ENCODE assay signal across 13 cellular contexts in the genomic region with DNA sequence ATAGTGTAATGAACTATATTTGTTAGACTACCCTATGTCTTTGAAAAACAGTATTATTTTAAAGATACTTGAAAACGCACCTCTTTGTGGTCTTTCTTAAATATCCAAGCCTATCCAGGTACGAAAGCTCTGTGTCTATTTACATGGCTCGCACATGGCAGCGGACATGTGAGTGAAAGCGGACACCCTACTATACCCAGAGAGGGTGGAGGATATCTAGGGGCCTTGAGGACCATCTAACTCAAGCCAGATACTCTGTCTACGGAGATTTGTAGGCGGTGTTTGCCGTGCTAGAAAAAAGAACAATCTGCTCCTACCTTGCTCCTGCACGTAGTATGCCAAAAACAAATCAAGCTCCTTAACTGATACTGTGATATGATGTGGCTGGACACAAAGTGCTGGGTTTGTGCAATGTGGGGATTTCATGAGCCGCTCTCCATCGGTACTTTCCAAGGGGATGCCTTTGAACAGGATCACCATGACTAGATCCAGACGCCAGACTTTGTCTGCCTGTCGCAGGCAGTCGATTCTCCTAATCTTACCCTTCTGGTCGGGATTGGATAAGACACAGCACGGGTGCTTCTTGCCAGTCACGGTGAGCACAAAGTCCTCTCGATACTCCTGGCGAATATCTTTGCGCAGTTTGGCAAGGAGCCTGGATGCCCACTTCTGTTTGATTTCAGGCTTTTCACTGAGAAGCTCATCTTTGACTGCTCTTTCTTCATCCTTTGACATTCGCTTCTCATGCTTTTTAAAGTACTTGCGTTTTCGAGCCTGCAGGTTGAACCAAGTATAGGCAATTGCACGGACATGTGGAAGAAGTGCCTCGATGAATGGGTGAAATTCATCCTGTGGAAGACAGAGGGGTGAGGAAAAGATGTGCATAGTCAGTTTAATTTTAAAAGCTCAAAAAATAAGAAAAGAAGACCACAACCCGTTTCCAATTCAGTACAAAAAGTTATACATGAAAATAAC. TPM values are rescaled to one million over a fixed set of nuclear protein-coding genes. Genes with fewer than 3 reads are reported as not detected.
DNase-seq lines count a peak whose midpoint lies in the region; ATAC-seq and TF ChIP-seq lines count a peak whose summit lies in the region.
"Had no signal": no experiment of that assay in that cellular context is flagged by ENCODE, and none has a peak within 500 bp of the region (broad histone marks: within the 10 kb centered on the region; RNA-seq: fewer than 3 reads in every experiment).

No MANE protein-coding gene starts in this region.

- ATAC-seq in heart right ventricle: peak in 7 of 8 donors; percentile 17 to 45 (median 33)
- no peak for ATAC-seq in GM21381 (IDR thresholded peaks at IDR 0.05; ENCODE audit: unreplicated experiment)
- ATAC-seq: activated T-cell treated with anti-CD3 and anti-CD28 coated beads, Interleukin-2, amount 50 U/mL, for 4 hours; effector memory CD8-positive, alpha-beta T cell had no signal

- H3K4me3 ChIP-seq in heart right ventricle (peak overlapping the region in 9 of 10 donors; percentile 1 to 89 (median 75)), prostate gland (peak overlapping the region; percentile 2 to 9)
- H3K4me3 ChIP-seq: adrenal gland had no signal

- peak; percentile 83 for DNase-seq in DMS153 treated with DMSO at 0.1 percent for 48 hours (lab: John Stamatoyannopoulos, UW; ENCODE audit: unreplicated experiment)
- DNase-seq in astrocyte of the hippocampus (ENCODE audit: low read depth, low spot score): peak; percentile 67
- DNase-seq in heart right ventricle: no peak
- DNase-seq in prostate gland (ENCODE audit: low spot score): no peak
- DNase-seq in NCI-H1092 treated with DMSO at 0.1 percent for 48 hours (lab: John Stamatoyannopoulos, UW): no peak
- DNase-seq in SW480 (ENCODE audit: low spot score): no peak
- DNase-seq in NCI-H526 treated with DMSO at 0.1 percent for 48 hours (lab: John Stamatoyannopoulos, UW): no peak
- DNase-seq: activated T-cell treated with anti-CD3 and anti-CD28 coated beads, Interleukin-2, amount 50 U/mL, for 4 hours; adrenal gland; effector memory CD8-positive, alpha-beta T cell; GOT3; SW 1271 had no signal

- 21 to 42% methylated on average over 26 of the region's 26 CpGs for WGBS in heart right ventricle, 2 donors
- 80% methylated on average over 26 of the region's 26 CpGs for WGBS in prostate gland

- H3K4me1 ChIP-seq in heart right ventricle (peaks cover 12 to 94% (median 71%) of the 10 kb centered on the region in 9 donors), prostate gland (replicated peaks) (no peaks in the 10 kb centered on the region)

- H3K9me3 ChIP-seq in heart right ventricle (no peaks in the 10 kb centered on the region), prostate gland (no peaks in the 10 kb centered on the region)
- H3K9me3 ChIP-seq: adrenal gland had no signal

- H3K36me3 ChIP-seq in heart right ventricle (peaks cover 0 to 43% (median 6%) of the 10 kb centered on the region in 9 donors), prostate gland (no peaks in the 10 kb centered on the region)

- peak overlapping the region; percentile 3 to 100 (median 79) for H3K27ac ChIP-seq in heart right ventricle
- peak overlapping the region; percentile 44 to 60 for H3K27ac ChIP-seq in prostate gland
- H3K27ac ChIP-seq: adrenal gland had no signal

- intact Hi-C loops in heart right ventricle (cut with DNase I): loop anchor here in 6 of 10 donors (5.0 to 10.0 kb wide), 5 partner anchors 35 to 200 kb away; no protein-coding TSS in a partner anchor
- intact Hi-C loops in prostate gland (cut with DNase I): no loop called here

- TF ChIP-seq CTCF in heart right ventricle (IDR thresholded peaks at IDR 0.05) (peak in 1 of 9 donors; percentile 7), prostate gland (IDR thresholded peaks at IDR 0.05) (peak in 1 of 4 experiments; percentile 13)

- peaks cover 0 to 15% (median 0%) of the 10 kb centered on the region in 7 donors for H3K27me3 ChIP-seq in heart right ventricle
- H3K27me3 ChIP-seq in prostate gland (replicated peaks; ENCODE audit: insufficient read depth): no peaks in the 10 kb centered on the region
- H3K27me3 ChIP-seq: adrenal gland had no signal

- no peak for TF ChIP-seq POLR2A in prostate gland (IDR thresholded peaks at IDR 0.05)

RNA-seq across cellular contexts. Expression of gene NFIB, which starts 7.0 kb away (rescaled TPM):
- total RNA-seq in heart right ventricle (100 to 1,000 TPM in 9 of 10 donors, 10 to 100 TPM in 1; 96.8 to 145 (median 126) TPM), prostate gland (100 to 1,000 TPM; 131 to 165 TPM)
- 10 to 100 TPM; 16.7 to 37.2 TPM for polyA plus RNA-seq in heart right ventricle

Comparison
In these comparisons a context has a peak if more than half of its experiments do, and no peak if none do; other contexts are left out.
1. DNase-seq: peak in DMS153 treated with DMSO at 0.1 percent for 48 hours (single experiment) and astrocyte of the hippocampus (single experiment); none in heart right ventricle (0 of 2), prostate gland (single experiment), NCI-H1092 treated with DMSO at 0.1 percent for 48 hours (single experiment), SW480 (single experiment) and NCI-H526 treated with DMSO at 0.1 percent for 48 hours (single experiment).